ENCODE assay signal across 8 cellular contexts in genomic region chr1:28505406-28506187, GRCh38. TPM values are rescaled to one million over a fixed set of nuclear protein-coding genes. Genes with fewer than 3 reads are reported as not detected.
A peak's percentile ranks its signal among the peaks of the same experiment; 100 is the strongest.
DNase-seq lines count a peak whose midpoint lies in the region; ATAC-seq and TF ChIP-seq lines count a peak whose summit lies in the region.

A gene with protein sequence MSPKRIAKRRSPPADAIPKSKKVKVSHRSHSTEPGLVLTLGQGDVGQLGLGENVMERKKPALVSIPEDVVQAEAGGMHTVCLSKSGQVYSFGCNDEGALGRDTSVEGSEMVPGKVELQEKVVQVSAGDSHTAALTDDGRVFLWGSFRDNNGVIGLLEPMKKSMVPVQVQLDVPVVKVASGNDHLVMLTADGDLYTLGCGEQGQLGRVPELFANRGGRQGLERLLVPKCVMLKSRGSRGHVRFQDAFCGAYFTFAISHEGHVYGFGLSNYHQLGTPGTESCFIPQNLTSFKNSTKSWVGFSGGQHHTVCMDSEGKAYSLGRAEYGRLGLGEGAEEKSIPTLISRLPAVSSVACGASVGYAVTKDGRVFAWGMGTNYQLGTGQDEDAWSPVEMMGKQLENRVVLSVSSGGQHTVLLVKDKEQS (plus strand): TSS chr1:28506043. CDS start chr1:28529867, 23,824 bp downstream.

- peaks cover 6 to 28% (median 24%) of the 10 kb centered on the region in 4 donors for H3K36me3 ChIP-seq in liver (ENCODE audit: control insufficient read depth in 4 of 4, insufficient read depth in 3 of 4, low read depth in 1 of 4, low read length in 3 of 4)

- TF ChIP-seq RAD21 in liver (IDR thresholded peaks at IDR 0.05): peak in 1 of 2 donors; percentile 39

- ATAC-seq in GM19372 (IDR thresholded peaks at IDR 0.05; ENCODE audit: low read depth, unreplicated experiment) (peak; percentile 75), HG03565 (IDR thresholded peaks at IDR 0.05; ENCODE audit: unreplicated experiment) (peak; percentile 72)

- no peaks in the 10 kb centered on the region for H3K9me3 ChIP-seq in liver (ENCODE audit: control insufficient read depth in 4 of 4, low read length in 3 of 4)

- under 1% methylated on average over 41 of the region's 41 CpGs for WGBS in liver

- peak within 1 kb of the TSS; percentile 89 to 97 (median 91) for H3K4me3 ChIP-seq in liver (ENCODE audit: low read depth in 1 of 3, low read length in 3 of 3)

- no peak for TF ChIP-seq CTCF in liver (IDR thresholded peaks at IDR 0.05; ENCODE audit: low read depth, low read length, missing input control)

- peaks cover 7 to 34% (median 14%) of the 10 kb centered on the region in 4 donors for H3K4me1 ChIP-seq in liver (ENCODE audit: control insufficient read depth in 4 of 4, insufficient read depth in 4 of 4, low read length in 3 of 4)

- no peaks in the 10 kb centered on the region for H3K27me3 ChIP-seq in liver (ENCODE audit: control insufficient read depth in 4 of 4, insufficient read depth in 4 of 4, low read length in 3 of 4)

- DNase-seq in C1 segment of cervical spinal cord (lab: John Stamatoyannopoulos, UW) (peak; percentile 55 to 94 (median 90)), NCI-H774 (lab: John Stamatoyannopoulos, UW) (peak; percentile 87), dermis microvascular lymphatic vessel endothelial cell (ENCODE audit: low read depth in 2 of 2) (peak; percentile 99)
- peak; percentile 94 to 95 for DNase-seq in activated CD4-positive, alpha-beta T cell treated with anti-CD3 and anti-CD28 coated beads, Interleukin-2, amount 50 U/mL, for 4 hours
- DNase-seq in stimulated activated CD4-positive, alpha-beta T cell treated with anti-CD3 and anti-CD28 coated beads, Interleukin-4, amount 100 ng/mL, for 24 hours: peak; percentile 96

- peak within 1 kb of the TSS; percentile 77 to 80 for H3K27ac ChIP-seq in liver (ENCODE audit: low read depth in 1 of 2, low read length in 2 of 2)

- H3K9ac ChIP-seq in liver (ENCODE audit: low read depth in 1 of 2, low read length in 2 of 2): peak within 1 kb of the TSS; percentile 91 to 98

TF ChIP-seq in liver, 16 proteins besides CTCF, POLR2A, EP300 and RAD21:
- peak; percentile 60 for TF ChIP-seq MAX (IDR thresholded peaks at IDR 0.05)
- peak; percentile 26 to 32 for TF ChIP-seq RXRA (IDR thresholded peaks at IDR 0.05)
- TF ChIP-seq FOXA2 (IDR thresholded peaks at IDR 0.05): no peak
- TF ChIP-seq GABPA (IDR thresholded peaks at IDR 0.05 in 1 of 2, conservative IDR thresholded peaks at IDR 0.05 in 1 of 2): peak in 1 of 2 donors; percentile 88
- peak; percentile 94 for TF ChIP-seq REST (IDR thresholded peaks at IDR 0.05)
- no peak for TF ChIP-seq HNF4G (IDR thresholded peaks at IDR 0.05)
- TF ChIP-seq EGR1 (IDR thresholded peaks at IDR 0.05; ENCODE audit: low read depth in 2 of 2): peak; percentile 14 to 29
- peak; percentile 94 for TF ChIP-seq YY1 (IDR thresholded peaks at IDR 0.05)
- no peak for TF ChIP-seq JUND (IDR thresholded peaks at IDR 0.05)
- TF ChIP-seq HNF4A (conservative IDR thresholded peaks at IDR 0.05): peak in 1 of 2 donors; percentile 15
- TF ChIP-seq NR2F2 (IDR thresholded peaks at IDR 0.05): no peak
- TF ChIP-seq TAF1 (conservative IDR thresholded peaks at IDR 0.05): peak; percentile 99
- peak; percentile 61 for TF ChIP-seq SP1 (IDR thresholded peaks at IDR 0.05)
- TF ChIP-seq, protein P1, sequence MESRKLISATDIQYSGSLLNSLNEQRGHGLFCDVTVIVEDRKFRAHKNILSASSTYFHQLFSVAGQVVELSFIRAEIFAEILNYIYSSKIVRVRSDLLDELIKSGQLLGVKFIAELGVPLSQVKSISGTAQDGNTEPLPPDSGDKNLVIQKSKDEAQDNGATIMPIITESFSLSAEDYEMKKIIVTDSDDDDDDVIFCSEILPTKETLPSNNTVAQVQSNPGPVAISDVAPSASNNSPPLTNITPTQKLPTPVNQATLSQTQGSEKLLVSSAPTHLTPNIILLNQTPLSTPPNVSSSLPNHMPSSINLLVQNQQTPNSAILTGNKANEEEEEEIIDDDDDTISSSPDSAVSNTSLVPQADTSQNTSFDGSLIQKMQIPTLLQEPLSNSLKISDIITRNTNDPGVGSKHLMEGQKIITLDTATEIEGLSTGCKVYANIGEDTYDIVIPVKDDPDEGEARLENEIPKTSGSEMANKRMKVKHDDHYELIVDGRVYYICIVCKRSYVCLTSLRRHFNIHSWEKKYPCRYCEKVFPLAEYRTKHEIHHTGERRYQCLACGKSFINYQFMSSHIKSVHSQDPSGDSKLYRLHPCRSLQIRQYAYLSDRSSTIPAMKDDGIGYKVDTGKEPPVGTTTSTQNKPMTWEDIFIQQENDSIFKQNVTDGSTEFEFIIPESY (IDR thresholded peaks at IDR 0.05): peak; percentile 100
- TF ChIP-seq FOXA1 (IDR thresholded peaks at IDR 0.05): no peak
- TF ChIP-seq, protein P2, sequence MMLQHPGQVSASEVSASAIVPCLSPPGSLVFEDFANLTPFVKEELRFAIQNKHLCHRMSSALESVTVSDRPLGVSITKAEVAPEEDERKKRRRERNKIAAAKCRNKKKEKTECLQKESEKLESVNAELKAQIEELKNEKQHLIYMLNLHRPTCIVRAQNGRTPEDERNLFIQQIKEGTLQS (IDR thresholded peaks at IDR 0.05): no peak

RNA-seq across cellular contexts. Expression of the gene that starts here (rescaled TPM):
- total RNA-seq in dermis microvascular lymphatic vessel endothelial cell (41.6 and 52.4 TPM in 2 replicates), liver (10 to 100 TPM; 18.9 to 21.8 TPM)
- 10 to 100 TPM in 1 of 2 donors, 1 to 10 TPM in 1; 2.2 to 18.1 TPM for polyA plus RNA-seq in liver

Comparison
In these comparisons a context has a peak if more than half of its experiments do, and no peak if none do; other contexts are left out.
1. Peak in every context shown above with its lines: DNase-seq, ATAC-seq, H3K4me3 ChIP-seq and H3K27ac ChIP-seq.